36 cellular contexts compared by ENCODE assay signal in the genomic region with DNA sequence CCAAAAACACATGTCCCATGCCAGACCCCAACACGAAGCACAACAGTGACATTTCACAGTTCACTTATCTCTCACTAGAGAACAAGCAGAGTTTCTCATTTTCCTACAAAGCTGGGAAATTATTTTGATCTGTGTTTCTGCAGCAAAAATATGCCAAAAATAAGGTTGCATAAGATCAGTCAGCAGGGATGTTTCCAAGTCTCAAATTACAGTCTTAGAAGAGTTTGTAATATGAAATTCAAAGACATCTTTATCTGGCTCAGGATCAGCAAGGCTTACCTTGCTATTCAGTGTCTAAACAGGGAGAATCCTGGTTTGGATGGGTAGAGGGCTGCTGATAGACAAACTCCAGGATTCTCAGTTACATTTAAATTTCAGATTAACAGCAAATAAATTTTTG.
"Had no signal": no experiment of that assay in that cellular context is flagged by ENCODE, and none has a peak within 500 bp of the region (broad histone marks: within the 10 kb centered on the region; RNA-seq: fewer than 3 reads in every experiment).

No MANE protein-coding gene starts in this region.

- H2AFZ ChIP-seq: neural progenitor cell, parathyroid adenoma had no signal

- H3K36me3 Mint-ChIP-seq: activated naive CD8-positive, alpha-beta T cell treated with anti-CD3 and anti-CD28 coated beads for 36 hours; natural killer cell; neural progenitor cell; stimulated activated memory B cell treated with anti-CD40 and anti-IgM and Interleukin-4, amounts not matched to agents 10 μg/mL and 1 μg/mL and 100 μg/mL, for 72 hours; type B pancreatic cell had no signal

- H3K27ac ChIP-seq: epithelial cell of prostate, esophagus squamous epithelium, foreskin keratinocyte, heart right ventricle, left lung, lower lobe of right lung, neural progenitor cell, parathyroid adenoma, psoas muscle, sigmoid colon, uterus, WERI-Rb-1 had no signal

- H3K9me3 ChIP-seq: esophagus squamous epithelium, heart right ventricle, left lung, lower lobe of right lung, psoas muscle, sigmoid colon, uterus had no signal

- H3K9me3 Mint-ChIP-seq: activated naive CD4-positive, alpha-beta T cell treated with anti-CD3 and anti-CD28 coated beads for 36 hours; activated naive CD8-positive, alpha-beta T cell treated with anti-CD3 and anti-CD28 coated beads for 36 hours; activated T-helper 1 cell treated with anti-CD3 and anti-CD28 coated beads, Interleukin-12 subunit alpha, Interleukin-12 subunit beta, Interleukin-2, Interleukin-4 antibody, amounts not matched to agents 30 ng/mL and 10 ng/mL and 1 ng/mL, durations not matched to agents 14 hours and 24 hours and 36 hours; central memory CD8-positive, alpha-beta T cell; natural killer cell; neural progenitor cell; stimulated activated memory B cell treated with anti-CD40 and anti-IgM and Interleukin-4, amounts not matched to agents 10 μg/mL and 1 μg/mL and 100 μg/mL, for 72 hours; stimulated activated naive CD8-positive, alpha-beta T cell treated with anti-CD3 and anti-CD28 coated beads, Interleukin-15, amount 100 ng/mL, for 72 hours; type B pancreatic cell had no signal

- H3K27ac Mint-ChIP-seq: activated naive CD4-positive, alpha-beta T cell treated with anti-CD3 and anti-CD28 coated beads for 36 hours; activated naive CD8-positive, alpha-beta T cell treated with anti-CD3 and anti-CD28 coated beads for 36 hours; activated T-helper 1 cell treated with anti-CD3 and anti-CD28 coated beads, Interleukin-12 subunit alpha, Interleukin-12 subunit beta, Interleukin-2, Interleukin-4 antibody, amounts not matched to agents 30 ng/mL and 10 ng/mL and 1 ng/mL, durations not matched to agents 14 hours and 24 hours and 36 hours; natural killer cell; neural progenitor cell; stimulated activated memory B cell treated with anti-CD40 and anti-IgM and Interleukin-4, amounts not matched to agents 10 μg/mL and 1 μg/mL and 100 μg/mL, for 72 hours; stimulated activated naive CD8-positive, alpha-beta T cell treated with anti-CD3 and anti-CD28 coated beads, Interleukin-15, amount 100 ng/mL, for 72 hours; T-helper 17 cell; type B pancreatic cell had no signal

- ATAC-seq: activated CD4-positive, CD25-positive, alpha-beta regulatory T cell treated with anti-CD3 and anti-CD28 coated beads, Interleukin-2, amount 50 U/mL, for 24 hours; foreskin keratinocyte; heart right ventricle; left lung; lower lobe of right lung; natural killer cell; psoas muscle; stimulated activated memory B cell treated with anti-CD40 and anti-IgM and Interleukin-4, amounts not matched to agents 10 μg/mL and 1 μg/mL and 100 μg/mL, for 72 hours; stimulated activated naive CD8-positive, alpha-beta T cell treated with anti-CD3 and anti-CD28 coated beads, Interleukin-15, amount 100 ng/mL, for 72 hours; T-helper 17 cell had no signal

- H3K79me2 ChIP-seq: parathyroid adenoma had no signal

- H3K27me3 ChIP-seq: left lung, neural progenitor cell, sigmoid colon, uterus had no signal

- H3K4me3 Mint-ChIP-seq: activated naive CD4-positive, alpha-beta T cell treated with anti-CD3 and anti-CD28 coated beads for 36 hours; activated naive CD8-positive, alpha-beta T cell treated with anti-CD3 and anti-CD28 coated beads for 36 hours; activated T-helper 1 cell treated with anti-CD3 and anti-CD28 coated beads, Interleukin-12 subunit alpha, Interleukin-12 subunit beta, Interleukin-2, Interleukin-4 antibody, amounts not matched to agents 30 ng/mL and 10 ng/mL and 1 ng/mL, durations not matched to agents 14 hours and 24 hours and 36 hours; central memory CD8-positive, alpha-beta T cell; natural killer cell; neural progenitor cell; stimulated activated memory B cell treated with anti-CD40 and anti-IgM and Interleukin-4, amounts not matched to agents 10 μg/mL and 1 μg/mL and 100 μg/mL, for 72 hours; stimulated activated naive CD8-positive, alpha-beta T cell treated with anti-CD3 and anti-CD28 coated beads, Interleukin-15, amount 100 ng/mL, for 72 hours; T-helper 17 cell; type B pancreatic cell had no signal

- H3K4me1 Mint-ChIP-seq: activated naive CD8-positive, alpha-beta T cell treated with anti-CD3 and anti-CD28 coated beads for 36 hours; central memory CD8-positive, alpha-beta T cell; natural killer cell; neural progenitor cell; stimulated activated memory B cell treated with anti-CD40 and anti-IgM and Interleukin-4, amounts not matched to agents 10 μg/mL and 1 μg/mL and 100 μg/mL, for 72 hours; stimulated activated naive CD8-positive, alpha-beta T cell treated with anti-CD3 and anti-CD28 coated beads, Interleukin-15, amount 100 ng/mL, for 72 hours; T-helper 17 cell had no signal

- H3K4me1 ChIP-seq: esophagus squamous epithelium, heart right ventricle, left lung, lower lobe of right lung, neural progenitor cell, parathyroid adenoma, psoas muscle, sigmoid colon, uterus had no signal

- H3K9ac ChIP-seq: neural progenitor cell, parathyroid adenoma had no signal

- H3K4me2 ChIP-seq: neural progenitor cell, smooth muscle cell had no signal

- H3K4me3 ChIP-seq: esophagus squamous epithelium, heart right ventricle, left lung, lower lobe of right lung, neural progenitor cell, psoas muscle, sigmoid colon, smooth muscle cell, uterus had no signal

- DNase-seq: activated CD4-positive, alpha-beta T cell treated with anti-CD3 and anti-CD28 coated beads for 48 hours; activated CD4-positive, alpha-beta T cell treated with anti-CD3 and anti-CD28 coated beads, Interleukin-2, amount 50 U/mL, for 48 hours; activated CD8-positive, alpha-beta memory T cell treated with anti-CD3 and anti-CD28 coated beads for 24 hours; activated effector memory CD4-positive, alpha-beta T cell treated with anti-CD3 and anti-CD28 coated beads, Interleukin-2, amount 50 U/mL, for 16 hours; activated naive CD4-positive, alpha-beta T cell treated with anti-CD3 and anti-CD28 coated beads for 36 hours; activated naive CD8-positive, alpha-beta T cell treated with anti-CD3 and anti-CD28 coated beads for 36 hours; amygdala; effector CD8-positive, alpha-beta T cell; esophagus squamous epithelium; foreskin keratinocyte; heart right ventricle; left lung; lower lobe of right lung; mesenchymal stem cell; natural killer cell; occipital lobe; psoas muscle; sigmoid colon; stimulated activated CD4-positive, alpha-beta T cell treated with anti-CD3 and anti-CD28 coated beads, Interleukin-1b, Interleukin-23, amount 100 ng/mL, for 48 hours; stimulated activated CD4-positive, alpha-beta T cell treated with anti-CD3 and anti-CD28 coated beads, Interleukin-4, amount 100 ng/mL, for 4 hours; stimulated activated CD8-positive, alpha-beta memory T cell treated with anti-CD3 and anti-CD28 coated beads, Interleukin-4, amount 100 ng/mL, for 48 hours; stimulated activated naive CD8-positive, alpha-beta T cell treated with anti-CD3 and anti-CD28 coated beads, Interleukin-15, amount 100 ng/mL, for 72 hours; substantia nigra; T-helper 17 cell; T1000; uterus; WERI-Rb-1 had no signal

- H3K36me3 ChIP-seq: esophagus squamous epithelium, heart right ventricle, left lung, lower lobe of right lung, neural progenitor cell, sigmoid colon, uterus, WERI-Rb-1 had no signal
